ENCODE assay signal across 17 cellular contexts in genomic region chr9:123421801-123422455, GRCh38.
"Had no signal": no experiment of that assay in that cellular context is flagged by ENCODE, and none has a peak within 500 bp of the region (broad histone marks: within the 10 kb centered on the region; RNA-seq: fewer than 3 reads in every experiment).

No MANE protein-coding gene starts in this region.

- H3K9me3 Mint-ChIP-seq: activated naive CD4-positive, alpha-beta T cell treated with anti-CD3 and anti-CD28 coated beads, Interleukin-2, amount 50 U/mL, for 72 hours; T-cell had no signal

- H3K36me3 ChIP-seq: breast epithelium, pancreas had no signal

- H3K4me1 ChIP-seq: breast epithelium, esophagus squamous epithelium, left lung, pancreas, tibial nerve had no signal

- H3K9me3 ChIP-seq: breast epithelium, esophagus squamous epithelium, left lung, pancreas, tibial nerve had no signal

- H3K36me3 Mint-ChIP-seq: activated naive CD4-positive, alpha-beta T cell treated with anti-CD3 and anti-CD28 coated beads, Interleukin-2, amount 50 U/mL, for 72 hours had no signal

- H3K27ac ChIP-seq: breast epithelium, esophagus squamous epithelium, left lung, pancreas, SK-N-MC, skin epidermis, tibial nerve, VCaP had no signal

- FAIRE-seq: pancreas had no signal

- ATAC-seq: activated naive CD4-positive, alpha-beta T cell treated with anti-CD3 and anti-CD28 coated beads, Interleukin-2, amount 50 U/mL, for 72 hours; left lung; pancreas; T-cell had no signal

- H3K4me3 Mint-ChIP-seq: T-cell had no signal

- H3K27ac Mint-ChIP-seq: T-cell had no signal

- H3K27me3 ChIP-seq: breast epithelium, esophagus squamous epithelium, left lung, pancreas, tibial nerve had no signal

- DNase-seq: activated CD4-positive, alpha-beta T cell treated with anti-CD3 and anti-CD28 coated beads for 4 hours; activated CD8-positive, alpha-beta memory T cell treated with anti-CD3 and anti-CD28 coated beads for 24 hours; activated T-cell treated with anti-CD3 and anti-CD28 coated beads for 4 hours; esophagus squamous epithelium; foreskin fibroblast; glutamatergic neuron; mesenchymal stem cell; T-cell; T1000 had no signal

- H3K27me3 Mint-ChIP-seq: T-cell had no signal

- H3K4me3 ChIP-seq: breast epithelium, esophagus squamous epithelium, left lung, pancreas, SK-N-MC, skin epidermis, tibial nerve had no signal

- H3K4me1 Mint-ChIP-seq: T-cell had no signal
